ENCODE assay signal across 8 cellular contexts in genomic region chr16:58628845-58629680, GRCh38. TPM values are rescaled to one million over a fixed set of nuclear protein-coding genes. Genes with fewer than 3 reads are reported as not detected.
DNase-seq lines count a peak whose midpoint lies in the region; ATAC-seq and TF ChIP-seq lines count a peak whose summit lies in the region.

No MANE protein-coding gene starts in this region.

- peaks cover 32% of the 10 kb centered on the region for H3K36me3 ChIP-seq in RWPE2 (ENCODE audit: low read depth)
- peaks cover 8 to 9% of the 10 kb centered on the region in 2 experiments for H3K36me3 ChIP-seq in trophoblast cell (ENCODE audit: control insufficient read depth in 1 of 2, insufficient read depth in 2 of 2, low read length in 2 of 2)
- peaks cover 0 to 13% (median 6%) of the 10 kb centered on the region in 4 donors for H3K36me3 ChIP-seq in upper lobe of left lung

- H3K27me3 ChIP-seq in RWPE2 (ENCODE audit: insufficient read depth, poor library complexity, severe bottlenecking) = no peaks in the 10 kb centered on the region
- H3K27me3 ChIP-seq in trophoblast cell (ENCODE audit: insufficient read depth, low read length) = no peaks in the 10 kb centered on the region
- H3K27me3 ChIP-seq in upper lobe of left lung = no peaks in the 10 kb centered on the region

- no peak overlapping the region for H2BK12ac ChIP-seq in trophoblast cell (ENCODE audit: low read length)

- peak overlapping the region; percentile 95 for H4K91ac ChIP-seq in trophoblast cell (ENCODE audit: low read depth, low read length)

- H3K9ac ChIP-seq in trophoblast cell (ENCODE audit: low read length) = peak overlapping the region; percentile 92

- H3K4me3 ChIP-seq in RWPE2 (ENCODE audit: severe bottlenecking) = peak overlapping the region; percentile 95
- peak overlapping the region; percentile 88 for H3K4me3 ChIP-seq in trophoblast cell (ENCODE audit: low read depth, low read length)
- H3K4me3 ChIP-seq in upper lobe of left lung = peak overlapping the region; percentile 81 to 91 (median 88)

- intact Hi-C loops in cardiac septum (cut with DNase I) = loop anchor here (5.0 to 10.0 kb wide), 2 partner anchors 64 to 112 kb away; partner anchors contain the start of gene SETD6

- H3K9me3 ChIP-seq in RWPE2 (ENCODE audit: severe bottlenecking) (no peaks in the 10 kb centered on the region), trophoblast cell (ENCODE audit: insufficient read depth, low read depth, low read length) (no peaks in the 10 kb centered on the region), upper lobe of left lung (no peaks in the 10 kb centered on the region)

- H3K27ac ChIP-seq in RWPE2 (ENCODE audit: poor library complexity, severe bottlenecking) (peak overlapping the region; percentile 89), trophoblast cell (ENCODE audit: low read depth, low read length) (peak overlapping the region; percentile 91), upper lobe of left lung (peak overlapping the region; percentile 95 to 100 (median 98))

- H2AK5ac ChIP-seq in trophoblast cell (ENCODE audit: low read length) = peak overlapping the region; percentile 82

- peak overlapping the region; percentile 64 for H3K4me2 ChIP-seq in trophoblast cell (ENCODE audit: low read length)

- peak overlapping the region; percentile 88 for H2BK120ac ChIP-seq in trophoblast cell (ENCODE audit: insufficient read depth, low read length, poor library complexity)

- H3K4me1 ChIP-seq in RWPE2 (ENCODE audit: insufficient read depth, poor library complexity, severe bottlenecking) (peaks cover 5% of the 10 kb centered on the region), trophoblast cell (ENCODE audit: control insufficient read depth in 1 of 2, insufficient read depth in 2 of 2, low read length in 2 of 2) (peaks cover 0 to 1% of the 10 kb centered on the region in 2 experiments), upper lobe of left lung (peaks cover 20 to 33% (median 25%) of the 10 kb centered on the region in 4 donors)

- H3K14ac ChIP-seq in trophoblast cell (ENCODE audit: low read length) = peak overlapping the region; percentile 99

- TF ChIP-seq POLR2A in upper lobe of left lung (IDR thresholded peaks at IDR 0.05) = peak in 1 of 4 donors; percentile 30

- DNase-seq in ELR (ENCODE audit: low read depth) = peak; percentile 56
- peak; percentile 74 for DNase-seq in RWPE2 (ENCODE audit: low spot score)
- DNase-seq in activated naive CD4-positive, alpha-beta T cell treated with anti-CD3 and anti-CD28 coated beads, Interleukin-2, amount 50 U/mL, for 16 hours = peak; percentile 41
- DNase-seq in cardiac septum (ENCODE audit: low spot score) = peak; percentile 82
- peak in 1 of 2 donors; percentile 66 for DNase-seq in trophoblast cell
- DNase-seq in upper lobe of left lung = peak; percentile 86 to 87

- H3K18ac ChIP-seq in trophoblast cell (ENCODE audit: low read length) = peak overlapping the region; percentile 95

- H3K4ac ChIP-seq in trophoblast cell (ENCODE audit: low read depth, low read length) = peak overlapping the region; percentile 67

- ATAC-seq in HG02938 (IDR thresholded peaks at IDR 0.05; ENCODE audit: unreplicated experiment) = peak; percentile 0
- ATAC-seq in RWPE2 (ENCODE audit: low read depth) = peak; percentile 41
- peak; percentile 73 to 75 for ATAC-seq in upper lobe of left lung (ENCODE audit: low FRiP score in 2 of 2)
- ATAC-seq in HG02610 (IDR thresholded peaks at IDR 0.05; ENCODE audit: unreplicated experiment) = no peak

- H3K79me1 ChIP-seq in trophoblast cell (ENCODE audit: low read length) = peaks cover 9% of the 10 kb centered on the region

- peak overlapping the region; percentile 96 for H4K12ac ChIP-seq in trophoblast cell (ENCODE audit: low read depth, low read length)

- H2AFZ ChIP-seq in trophoblast cell (ENCODE audit: insufficient read depth, low read length, poor library complexity) = peak overlapping the region; percentile 98

- peaks cover 25% of the 10 kb centered on the region for H3K79me2 ChIP-seq in trophoblast cell (ENCODE audit: control insufficient read depth, insufficient read depth, low read length, poor library complexity)

- no peak for TF ChIP-seq EP300 in upper lobe of left lung (IDR thresholded peaks at IDR 0.05)

- peak overlapping the region; percentile 98 for H4K8ac ChIP-seq in trophoblast cell (ENCODE audit: low read depth, low read length)

- no peak overlapping the region for H3K23ac ChIP-seq in trophoblast cell (ENCODE audit: low read length)

- TF ChIP-seq CTCF in RWPE2 (IDR thresholded peaks at IDR 0.05; ENCODE audit: poor library complexity, severe bottlenecking) = no peak
- peak in 1 of 6 experiments; percentile 7 for TF ChIP-seq CTCF in upper lobe of left lung (IDR thresholded peaks at IDR 0.05)

- H2BK5ac ChIP-seq in trophoblast cell (ENCODE audit: low read depth, low read length, poor library complexity) = peak overlapping the region; percentile 93

- whole genome bisulfite sequencing in trophoblast cell (ENCODE audit: extremely low coverage, insufficient coverage, insufficient read length) = no CpG with 5 or more reads among the region's 50 CpGs
- 0 to 2% methylated on average over 29 to 48 of the region's 50 CpGs for WGBS in upper lobe of left lung, 2 donors

RNA-seq across cellular contexts. Expression of gene CNOT1, which starts 0.6 kb away (rescaled TPM):
- total RNA-seq in cardiac septum (85.6 TPM), upper lobe of left lung (100 to 1,000 TPM in 5 of 6 donors, 10 to 100 TPM in 1; 78.9 to 158 (median 151) TPM)
- 104 and 110 TPM in 2 replicates for polyA plus RNA-seq in trophoblast cell (2013)

RNA-seq across cellular contexts. Expression of gene SLC38A7, which starts 55.5 kb away (rescaled TPM):
- 26.9 TPM for total RNA-seq in cardiac septum
- polyA plus RNA-seq in trophoblast cell (2013) = 18.8 and 19.7 TPM in 2 replicates
- total RNA-seq in upper lobe of left lung = 10 to 100 TPM in 5 of 6 donors, 1 to 10 TPM in 1; 6.5 to 34.6 (median 22.4) TPM
